In genomic region chr9:21402387-21403247, GRCh38 we compare ENCODE assay signal across 9 cellular contexts. TPM values are rescaled to one million over a fixed set of nuclear protein-coding genes. Genes with fewer than 3 reads are reported as not detected.
DNase-seq lines count a peak whose midpoint lies in the region; ATAC-seq and TF ChIP-seq lines count a peak whose summit lies in the region.
"Had no signal": no experiment of that assay in that cellular context is flagged by ENCODE, and none has a peak within 500 bp of the region (broad histone marks: within the 10 kb centered on the region; RNA-seq: fewer than 3 reads in every experiment).

No MANE protein-coding gene starts in this region.

- peak; percentile 78 for DNase-seq in ecto neural progenitor cell (ENCODE audit: low spot score)
- DNase-seq in neural crest cell (ENCODE audit: low read depth, low spot score), result peak; percentile 33
- no peak for DNase-seq in glomerular visceral epithelial cell (ENCODE audit: extremely low spot score)
- DNase-seq in dermis blood vessel endothelial cell, result no peak
- no peak for DNase-seq in left lobe of liver (ENCODE audit: low spot score)
- no peak for DNase-seq in NCI-H345 treated with DMSO at 0.1 percent for 48 hours (lab: John Stamatoyannopoulos, UW; ENCODE audit: unreplicated experiment)

- no peaks in the 10 kb centered on the region for H3K36me3 Mint-ChIP-seq in neural crest cell (ENCODE audit: low read depth)

- TF ChIP-seq CTCF in neural crest cell (conservative IDR thresholded peaks at IDR 0.05), result peak; percentile 24

- H3K27me3 Mint-ChIP-seq in neural crest cell (ENCODE audit: low read depth), result peaks cover 53% of the 10 kb centered on the region

- peak overlapping the region; percentile 83 for H3K4me3 Mint-ChIP-seq in neural crest cell

- H3K4me1 Mint-ChIP-seq in neural crest cell, result peaks cover 11% of the 10 kb centered on the region

- no peaks in the 10 kb centered on the region for H3K9me3 Mint-ChIP-seq in neural crest cell

- no peak for TF ChIP-seq POLR2A in GM18505 (IDR thresholded peaks at IDR 0.05; ENCODE audit: borderline replicate concordance, extremely low read depth, insufficient read depth, insufficient read length)

- no peak overlapping the region for H3K27ac Mint-ChIP-seq in neural crest cell (ENCODE audit: unreplicated experiment)

- ATAC-seq in GM18505 (IDR thresholded peaks at IDR 0.05; ENCODE audit: unreplicated experiment) (peak; percentile 58), HG03108 (IDR thresholded peaks at IDR 0.05; ENCODE audit: unreplicated experiment) (peak; percentile 53), left lobe of liver (no peak)

RNA-seq across cellular contexts. Expression of gene IFNA8, which starts 6.3 kb away (rescaled TPM):
- total RNA-seq in neural crest cell, result not detected in 2 replicates
- total RNA-seq in dermis blood vessel endothelial cell, result not detected in 2 replicates
- not detected for total RNA-seq in left lobe of liver
- total RNA-seq: lung microvascular endothelial cell had no signal

RNA-seq across cellular contexts. Expression of gene IFNA2, which starts 17.4 kb away (rescaled TPM):
- total RNA-seq in neural crest cell (not detected in 2 replicates), dermis blood vessel endothelial cell (not detected in 2 replicates), left lobe of liver (not detected)
- total RNA-seq: lung microvascular endothelial cell had no signal

RNA-seq across cellular contexts. Expression of gene IFNA13, which starts 34.8 kb away (rescaled TPM):
- total RNA-seq in neural crest cell, result not detected in 2 replicates
- total RNA-seq in dermis blood vessel endothelial cell, result not detected in 2 replicates
- not detected for total RNA-seq in left lobe of liver
- total RNA-seq: lung microvascular endothelial cell had no signal

RNA-seq across cellular contexts. Expression of gene IFNA1, which starts 37.6 kb away (rescaled TPM):
- total RNA-seq in neural crest cell, result not detected in 2 replicates
- not detected in 2 replicates for total RNA-seq in dermis blood vessel endothelial cell
- not detected for total RNA-seq in left lobe of liver
- total RNA-seq: lung microvascular endothelial cell had no signal

RNA-seq across cellular contexts. Expression of gene IFNA6, which starts 51.9 kb away (rescaled TPM):
- total RNA-seq in neural crest cell (not detected in 2 replicates), dermis blood vessel endothelial cell (not detected in 2 replicates), left lobe of liver (not detected)
- total RNA-seq: lung microvascular endothelial cell had no signal

Comparison
In these comparisons a context has a peak if more than half of its experiments do, and no peak if none do; other contexts are left out.
1. DNase-seq: peak in ecto neural progenitor cell (single experiment) and neural crest cell (single experiment); none in glomerular visceral epithelial cell (single experiment), dermis blood vessel endothelial cell (single experiment), left lobe of liver (single experiment) and NCI-H345 treated with DMSO at 0.1 percent for 48 hours (single experiment).